ENCODE assay signal across 9 cellular contexts in the genomic region with DNA sequence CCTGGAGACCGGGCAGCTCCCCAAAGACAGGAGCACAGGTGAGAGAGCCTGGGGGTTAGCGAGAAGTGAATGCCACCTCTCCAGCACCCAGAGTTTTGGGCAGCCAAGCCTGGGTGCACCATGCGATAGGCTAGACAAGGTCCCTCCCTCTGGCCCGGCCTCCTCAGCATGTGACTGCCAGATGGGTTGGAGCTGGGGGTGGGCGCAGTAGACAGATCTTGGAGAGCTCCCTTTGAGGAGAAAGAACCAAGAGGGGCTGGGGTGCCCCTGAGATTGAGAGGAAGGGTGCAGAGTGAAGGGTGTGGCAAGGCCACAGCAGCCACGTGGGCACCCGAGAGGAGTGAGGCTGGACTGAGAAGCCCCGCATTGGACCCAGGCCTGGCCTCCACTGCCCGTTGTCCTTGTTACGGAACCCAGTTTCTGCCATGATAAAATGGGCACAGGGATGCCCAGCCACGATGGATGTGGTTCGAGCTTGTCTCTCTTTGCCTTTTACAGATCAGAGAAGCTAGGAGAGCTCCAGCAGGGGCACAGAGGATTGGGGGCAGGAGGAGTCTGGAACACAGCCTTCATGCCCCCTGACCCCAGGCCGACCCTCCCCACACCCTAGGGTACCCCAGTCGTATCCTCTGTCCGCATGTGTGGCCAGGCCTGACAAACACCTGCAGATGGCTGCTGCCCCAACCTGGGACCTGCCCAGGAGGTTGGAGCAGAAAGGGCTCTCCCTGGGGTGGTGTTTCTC. TPM values are rescaled to one million over a fixed set of nuclear protein-coding genes. Genes with fewer than 3 reads are reported as not detected.
DNase-seq lines count a peak whose midpoint lies in the region; ATAC-seq and TF ChIP-seq lines count a peak whose summit lies in the region.
"Had no signal": no experiment of that assay in that cellular context is flagged by ENCODE, and none has a peak within 500 bp of the region (broad histone marks: within the 10 kb centered on the region; RNA-seq: fewer than 3 reads in every experiment).

No MANE protein-coding gene starts in this region.

- no peaks in the 10 kb centered on the region for H3K36me3 Mint-ChIP-seq in brain

- H3K9me3 Mint-ChIP-seq in brain: no peaks in the 10 kb centered on the region

- CTCF ChIA-PET in IMR-90 (lab: Yijun Ruan, JAX): no interaction called here

- no peak overlapping the region for H3K9ac ChIP-seq in IMR-90 (ENCODE audit: low read depth, low read length)

- H3K4me3 ChIP-seq in ACC112 (ENCODE audit: low read depth, low read length) (peak overlapping the region; percentile 83), IMR-90 (ENCODE audit: insufficient read depth, low read depth, low read length) (no peak overlapping the region), muscle layer of duodenum (ENCODE audit: low read depth in 1 of 2, low read length in 2 of 2) (peak overlapping the region in 1 of 2 donors; percentile 78)

- H3K9me3 ChIP-seq in IMR-90 (ENCODE audit: control insufficient read depth, insufficient read depth, low read length): no peaks in the 10 kb centered on the region
- H3K9me3 ChIP-seq in muscle layer of duodenum (ENCODE audit: control insufficient read depth in 1 of 2, low read length in 2 of 2): no peaks in the 10 kb centered on the region

- TF ChIP-seq POLR2A in IMR-90 (IDR thresholded peaks at IDR 0.05; ENCODE audit: low read depth, low read length): no peak

- H3K27ac ChIP-seq in ACC112 (ENCODE audit: low read depth, low read length) (no peak overlapping the region), IMR-90 (ENCODE audit: insufficient read depth, low read length) (no peak overlapping the region), muscle layer of duodenum (ENCODE audit: low read length) (peak overlapping the region; percentile 60)

- no peak overlapping the region for H2BK120ac ChIP-seq in IMR-90 (ENCODE audit: low read depth, low read length)

- peaks cover 64% of the 10 kb centered on the region for H3K4me1 Mint-ChIP-seq in brain

- H4K8ac ChIP-seq in IMR-90 (ENCODE audit: low read depth in 2 of 2, low read length in 2 of 2): no peak overlapping the region

- peaks cover 3 to 24% of the 10 kb centered on the region in 2 experiments; a peak in 3 of 4 replicates for H3K79me1 ChIP-seq in IMR-90 (ENCODE audit: low read depth in 1 of 2, low read length in 2 of 2)

- H2AK5ac ChIP-seq in IMR-90 (ENCODE audit: low read depth, low read length): 0 out of 2 replicates have a peak overlapping the region, but pooled peaks have one; percentile 16

- peak overlapping the region; percentile 70 to 89 (median 85) for H3K4me3 Mint-ChIP-seq in brain

- no peak overlapping the region for H2BK5ac ChIP-seq in IMR-90 (ENCODE audit: low read depth, low read length, poor library complexity, severe bottlenecking)

- H3K27me3 ChIP-seq in ACC112 (ENCODE audit: insufficient read depth, low read length) (no peaks in the 10 kb centered on the region), IMR-90 (ENCODE audit: control insufficient read depth, insufficient read depth, low read length) (peaks cover 2% of the 10 kb centered on the region; the same call in 1 of the 2 replicates), muscle layer of duodenum (ENCODE audit: low read depth, low read length) (no peaks in the 10 kb centered on the region)

- H3K18ac ChIP-seq in IMR-90 (ENCODE audit: low read depth, low read length): no peak overlapping the region

- WGBS in IMR-90 (ENCODE audit: extremely low coverage in 2 of 2, insufficient read length in 1 of 2), 2 experiments: 84% methylated on average over 7 of the region's 15 CpGs; no CpG with 5 or more reads in 1 of the 2 experiments

- peaks cover 14% of the 10 kb centered on the region for H4K20me1 ChIP-seq in IMR-90 (ENCODE audit: insufficient read depth, low read length)

- H3K4me2 ChIP-seq in IMR-90 (ENCODE audit: low read depth, low read length): no peak overlapping the region; the same call in 1 of the 2 replicates

- H3K56ac ChIP-seq in IMR-90 (ENCODE audit: extremely low read depth, insufficient read depth, low read length): no peak overlapping the region

- no peak overlapping the region for H4K5ac ChIP-seq in IMR-90 (ENCODE audit: low read depth, low read length)

- no peak overlapping the region for H4K91ac ChIP-seq in IMR-90 (ENCODE audit: insufficient read depth, low read depth, low read length)

- DNase-seq in IMR-90 (no peak), inferior parietal cortex (ENCODE audit: extremely low spot score) (no peak)
- no peak for DNase-seq in stimulated activated CD4-positive, alpha-beta T cell treated with anti-CD3 and anti-CD28 coated beads, Interleukin-4, amount 100 ng/mL, for 24 hours

- H2BK20ac ChIP-seq in IMR-90 (ENCODE audit: low read depth, low read length): no peak overlapping the region

- H2AFZ ChIP-seq in ACC112 (ENCODE audit: low read length, unreplicated experiment) (no peak overlapping the region), IMR-90 (replicated peaks; ENCODE audit: low read length, poor library complexity) (no peak overlapping the region)

- intact Hi-C loops in IMR-90 (cut with micrococcal nuclease): no loop called here

- no peak overlapping the region for H3K14ac ChIP-seq in IMR-90 (replicated peaks; ENCODE audit: low read depth, low read length)

- no TSS peak for BruUV-seq in IMR-90 (replicated peaks; lab: Mats Ljungman, UMichigan)

- H3K4ac ChIP-seq in IMR-90 (ENCODE audit: low read depth, low read length): no peak overlapping the region

- dilution Hi-C loops in IMR-90 (cut with HindIII; ENCODE audit: low sequenced_read_pairs, unreplicated experiment): no loop called here

- H3K23ac ChIP-seq in IMR-90 (ENCODE audit: low read depth, low read length): no peak overlapping the region

- in situ Hi-C loops in IMR-90 (cut with MboI; ENCODE audit: low sequenced_read_pairs): no loop called here

- peaks cover 11% of the 10 kb centered on the region for H3K79me2 ChIP-seq in ACC112 (ENCODE audit: control insufficient read depth, insufficient read depth, low read length, unreplicated experiment)

- POLR2A ChIA-PET in IMR-90 (lab: Charles Lee; ENCODE audit: unreplicated experiment): no interaction called here

- no peak for ATAC-seq in IMR-90 (ENCODE audit: low read depth)
- no peak for ATAC-seq in HG03521 (IDR thresholded peaks at IDR 0.05; ENCODE audit: unreplicated experiment)
- no peak for ATAC-seq in HG02642 (IDR thresholded peaks at IDR 0.05; ENCODE audit: poor library complexity, unreplicated experiment)

- TF ChIP-seq RAD21 in IMR-90 (IDR thresholded peaks at IDR 0.05; ENCODE audit: low read length): no peak

- H3K4me1 ChIP-seq in ACC112 (ENCODE audit: control insufficient read depth, insufficient read depth, low read length, unreplicated experiment) (peaks cover 13% of the 10 kb centered on the region), IMR-90 (ENCODE audit: control insufficient read depth, insufficient read depth, low read length) (peaks cover 8% of the 10 kb centered on the region), muscle layer of duodenum (ENCODE audit: control insufficient read depth in 1 of 2, insufficient read depth in 2 of 2, low read length in 2 of 2) (peaks cover 0 to 21% of the 10 kb centered on the region in 2 donors)

- no peak overlapping the region for H2BK15ac ChIP-seq in IMR-90 (ENCODE audit: low read depth, low read length)

- H2AK9ac ChIP-seq in IMR-90 (replicated peaks; ENCODE audit: low read depth, low read length, poor library complexity): peak overlapping the region; percentile 76

- peaks cover 6% of the 10 kb centered on the region for H3K27me3 Mint-ChIP-seq in brain

- H3K27ac Mint-ChIP-seq in brain: peak overlapping the region in 4 of 5 experiments; percentile 28 to 89 (median 54)

- H3K36me3 ChIP-seq in ACC112 (ENCODE audit: insufficient read depth, low read length): no peaks in the 10 kb centered on the region
- peaks cover 8% of the 10 kb centered on the region; the same call in 1 of the 2 replicates for H3K36me3 ChIP-seq in IMR-90 (ENCODE audit: control insufficient read depth, insufficient read depth, low read length)
- H3K36me3 ChIP-seq in muscle layer of duodenum (ENCODE audit: control insufficient read depth in 1 of 2, insufficient read depth in 2 of 2, low read length in 2 of 2): no peaks in the 10 kb centered on the region

- no peaks in the 10 kb centered on the region for H3K9me1 ChIP-seq in IMR-90 (ENCODE audit: insufficient read depth, low read length)

- TF ChIP-seq CTCF in IMR-90 (conservative IDR thresholded peaks at IDR 0.05; ENCODE audit: low read depth, low read length): no peak
- no peak for TF ChIP-seq CTCF in brain (conservative IDR thresholded peaks at IDR 0.05)

TF ChIP-seq in IMR-90, 13 proteins besides CTCF, POLR2A, EP300 and RAD21 (continues in another document):
- TF ChIP-seq MXI1 (IDR thresholded peaks at IDR 0.05; ENCODE audit: borderline replicate concordance, low read depth, low read length) (no peak), SMC3 (IDR thresholded peaks at IDR 0.05; ENCODE audit: low read depth, low read length) (no peak), MAZ (IDR thresholded peaks at IDR 0.05; ENCODE audit: borderline replicate concordance, low read depth, low read length) (no peak)

RNA-seq across cellular contexts. Expression of gene TMEM141, which starts 1.3 kb away (rescaled TPM):
- total RNA-seq in IMR-90 (2012; rRNA removed): 37.2 and 39.1 TPM in 2 replicates
- 72.6 and 77.8 TPM in 2 replicates for polyA plus RNA-seq in IMR-90 (2012; rRNA removed)
- 34.8 and 74.5 TPM in 2 replicates for polyA plus RNA-seq in IMR-90 (2012; cell fraction: cytosol; rRNA removed)
- polyA plus RNA-seq in IMR-90 (2012; cell fraction: nucleus; rRNA removed; ENCODE audit: low replicate concordance): 41.7 and 43.6 TPM in 2 replicates
- polyA plus RNA-seq in brain (ENCODE audit: insufficient read depth, low read depth, low replicate concordance): 182 TPM

RNA-seq across cellular contexts. Expression of gene CCDC183, which starts 3.6 kb away (rescaled TPM):
- total RNA-seq in IMR-90 (2012; rRNA removed): under 0.01 TPM in 1 of 2 replicates, not detected in the other
- polyA plus RNA-seq in IMR-90 (2012; rRNA removed) (0.29 and 0.44 TPM in 2 replicates), brain (ENCODE audit: insufficient read depth, low read depth, low replicate concordance) (4.8 TPM)
- 0.45 TPM in 1 of 2 replicates, not detected in the other for polyA plus RNA-seq in IMR-90 (2012; cell fraction: cytosol; rRNA removed)
- 5.5 and 7.3 TPM in 2 replicates for polyA plus RNA-seq in IMR-90 (2012; cell fraction: nucleus; rRNA removed; ENCODE audit: low replicate concordance)

RNA-seq across cellular contexts. Expression of gene RABL6, which starts 15.3 kb away (rescaled TPM):
- 43.9 and 47.5 TPM in 2 replicates for total RNA-seq in IMR-90 (2012; rRNA removed)
- 37.1 and 40.4 TPM in 2 replicates for polyA plus RNA-seq in IMR-90 (2012; rRNA removed)
- polyA plus RNA-seq in IMR-90 (2012; cell fraction: cytosol; rRNA removed): 20.9 and 39.1 TPM in 2 replicates
- 60.9 and 121 TPM in 2 replicates for polyA plus RNA-seq in IMR-90 (2012; cell fraction: nucleus; rRNA removed; ENCODE audit: low replicate concordance)
- 170 TPM for polyA plus RNA-seq in brain (ENCODE audit: insufficient read depth, low read depth, low replicate concordance)

RNA-seq across cellular contexts. Expression of gene LCN15, which starts 28.2 kb away (rescaled TPM):
- total RNA-seq in IMR-90 (2012; rRNA removed): not detected in 2 replicates
- polyA plus RNA-seq in IMR-90 (2012; rRNA removed) (not detected in 2 replicates), brain (ENCODE audit: insufficient read depth, low read depth, low replicate concordance) (32.6 TPM)
- polyA plus RNA-seq in IMR-90 (2012; cell fraction: cytosol; rRNA removed): not detected in 2 replicates
- not detected in 2 replicates for polyA plus RNA-seq in IMR-90 (2012; cell fraction: nucleus; rRNA removed; ENCODE audit: low replicate concordance)
- total RNA-seq: left lobe of liver had no signal

RNA-seq across cellular contexts. Expression of gene LCN8, which starts 34.4 kb away (rescaled TPM):
- not detected in 2 replicates for total RNA-seq in IMR-90 (2012; rRNA removed)
- polyA plus RNA-seq in IMR-90 (2012; rRNA removed) (not detected in 2 replicates), brain (ENCODE audit: insufficient read depth, low read depth, low replicate concordance) (0.34 TPM)
- polyA plus RNA-seq in IMR-90 (2012; cell fraction: cytosol; rRNA removed): not detected in 2 replicates
- polyA plus RNA-seq in IMR-90 (2012; cell fraction: nucleus; rRNA removed; ENCODE audit: low replicate concordance): not detected in 2 replicates
- total RNA-seq: left lobe of liver had no signal
